ENCODE assay signal across 21 cellular contexts in the genomic region with DNA sequence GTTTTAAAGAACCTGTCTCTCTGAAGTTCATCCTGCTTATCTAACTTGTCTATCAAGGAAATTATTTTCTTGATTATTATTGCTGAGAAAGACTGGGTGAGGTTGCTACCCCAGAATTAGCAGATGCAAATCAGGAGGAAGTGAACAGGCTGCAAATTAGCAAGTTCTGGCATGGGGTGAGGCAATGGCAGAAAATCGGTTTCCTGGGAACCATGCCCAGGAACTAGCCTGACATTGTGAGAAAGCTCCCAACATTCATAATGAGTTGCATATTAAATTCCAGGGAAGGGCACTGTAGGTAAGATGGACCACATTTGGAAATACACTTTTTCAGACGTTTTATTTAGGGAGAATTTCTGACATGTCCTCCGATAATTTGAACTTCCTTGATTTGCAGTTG. TPM values are rescaled to one million over a fixed set of nuclear protein-coding genes. Genes with fewer than 3 reads are reported as not detected.
DNase-seq lines count a peak whose midpoint lies in the region; ATAC-seq and TF ChIP-seq lines count a peak whose summit lies in the region.
"Had no signal": no experiment of that assay in that cellular context is flagged by ENCODE, and none has a peak within 500 bp of the region (broad histone marks: within the 10 kb centered on the region; RNA-seq: fewer than 3 reads in every experiment).

No MANE protein-coding gene starts in this region.

- DNase-seq in DMS 273 (lab: John Stamatoyannopoulos, UW; ENCODE audit: unreplicated experiment) (peak; percentile 62), body of pancreas (peak; percentile 12 to 51 (median 30)), hippocampal formation (lab: John Stamatoyannopoulos, UW) (peak; percentile 0 to 55), pons (ENCODE audit: low spot score) (peak; percentile 29), right atrium auricular region (ENCODE audit: low spot score) (no peak), GM10248 (ENCODE audit: extremely low spot score) (no peak), NCI-H524 treated with DMSO at 0.1 percent for 48 hours (lab: John Stamatoyannopoulos, UW) (no peak)
- DNase-seq: EL, IMR-90, NCI-H1105, NCI-H146, NCI-H2029, NCI-H2227 treated with DMSO at 0.1 percent for 48 hours, NCI-H524, OCI-M1, SJCRH30 had no signal

- no peak for TF ChIP-seq POLR2A in body of pancreas (IDR thresholded peaks at IDR 0.05)

- POLR2A ChIA-PET in GM10248 (lab: Yijun Ruan, JAX) = no interaction called here

- H3K9me3 ChIP-seq in body of pancreas (no peaks in the 10 kb centered on the region), right atrium auricular region (no peaks in the 10 kb centered on the region)
- H3K9me3 ChIP-seq: HAP-1, SJCRH30 had no signal

- H3K4me3 ChIP-seq in body of pancreas (no peak overlapping the region), right atrium auricular region (no peak overlapping the region)
- H3K4me3 ChIP-seq: GM23338, HAP-1, SJCRH30 had no signal

- WGBS in body of pancreas, 2 donors = 19 to 40% methylated on average over 3 of the region's 3 CpGs

- no peaks in the 10 kb centered on the region for H3K36me3 ChIP-seq in body of pancreas (replicated peaks in 1 of 2; ENCODE audit: insufficient read depth in 1 of 2, low read depth in 2 of 2)
- H3K36me3 ChIP-seq in right atrium auricular region = no peaks in the 10 kb centered on the region
- H3K36me3 ChIP-seq: HAP-1, SJCRH30 had no signal

- intact Hi-C loops in body of pancreas (cut with DNase I) = no loop called here

- TF ChIP-seq CTCF in body of pancreas (IDR thresholded peaks at IDR 0.05) = no peak
- TF ChIP-seq CTCF in right atrium auricular region (IDR thresholded peaks at IDR 0.05) = no peak
- TF ChIP-seq CTCF in GM10248 (IDR thresholded peaks at IDR 0.05; ENCODE audit: control extremely low read depth, extremely low read depth, low read depth, missing control alignments) = no peak

- no peak for ATAC-seq in body of pancreas
- no peak for ATAC-seq in GM18502 (IDR thresholded peaks at IDR 0.05; ENCODE audit: poor library complexity, unreplicated experiment)
- ATAC-seq: GM23338 had no signal

- CTCF ChIA-PET in GM10248 (lab: Yijun Ruan, JAX) = no interaction called here

- H3K27me3 ChIP-seq in body of pancreas (no peaks in the 10 kb centered on the region), right atrium auricular region (no peaks in the 10 kb centered on the region)
- H3K27me3 ChIP-seq: SJCRH30 had no signal

- H3K27ac ChIP-seq in body of pancreas = no peak overlapping the region
- no peak overlapping the region for H3K27ac ChIP-seq in right atrium auricular region
- H3K27ac ChIP-seq: SJCRH30 had no signal

- no peaks in the 10 kb centered on the region for H3K4me1 ChIP-seq in body of pancreas
- no peaks in the 10 kb centered on the region for H3K4me1 ChIP-seq in right atrium auricular region
- H3K4me1 ChIP-seq: HAP-1, SJCRH30 had no signal

RNA-seq across cellular contexts. Expression of a gene that starts 11.6 kb away (rescaled TPM):
- total RNA-seq in body of pancreas (under 1 TPM; 0.26 to 0.33 TPM), right atrium auricular region (not detected)
- total RNA-seq: A172, B cell, GM23338, IMR-90 had no signal

RNA-seq across cellular contexts. Expression of a gene that starts 46.5 kb away (rescaled TPM):
- total RNA-seq in body of pancreas (not detected), right atrium auricular region (not detected)
- total RNA-seq: A172, B cell, GM23338, IMR-90, SJCRH30 had no signal

Comparison
In these comparisons a context has a peak if more than half of its experiments do, and no peak if none do; other contexts are left out.
1. DNase-seq: peak in DMS 273 (single experiment), body of pancreas (4 of 4), hippocampal formation (2 of 2) and pons (single experiment); none in right atrium auricular region (single experiment), GM10248 (single experiment) and NCI-H524 treated with DMSO at 0.1 percent for 48 hours (single experiment).